Comparison of ENCODE assay signal across 1 cellular context in genomic region chr6:83859410-83860346, GRCh38.
TF ChIP-seq lines count a peak whose summit lies in the region.

Gene CYB5R4 (plus strand): TSS chr6:83859689. CDS start chr6:83859783, 94 bp downstream.

TF ChIP-seq in K562, 482 proteins besides CTCF, POLR2A, EP300 and RAD21 (continued from another document and continues in another):
- TF ChIP-seq ILK (tag; IDR thresholded peaks at IDR 0.05; ENCODE audit: borderline replicate concordance, low read depth), result no peak
- no peak for TF ChIP-seq SAFB2 (IDR thresholded peaks at IDR 0.05; ENCODE audit: borderline replicate concordance, low read depth, low read length, severe bottlenecking)
- TF ChIP-seq BRF2 (IDR thresholded peaks at IDR 0.05; ENCODE audit: borderline replicate concordance, insufficient read depth, insufficient read length), result no peak
- no peak for TF ChIP-seq ZHX1 (conservative IDR thresholded peaks at IDR 0.05; ENCODE audit: low read length)
- TF ChIP-seq FOXJ2 (tag; IDR thresholded peaks at IDR 0.05), result peak; percentile 90
- TF ChIP-seq ZBTB40 (IDR thresholded peaks at IDR 0.05), result peak; percentile 92
- peak; percentile 79 for TF ChIP-seq ZBTB40 (CRISPR knock-in tag; IDR thresholded peaks at IDR 0.05)
- TF ChIP-seq SRSF1 (IDR thresholded peaks at IDR 0.05; ENCODE audit: low read depth, low read length), result no peak
- TF ChIP-seq RBM14 (IDR thresholded peaks at IDR 0.05; ENCODE audit: borderline replicate concordance, insufficient read depth, low read depth, low read length), result no peak
- TF ChIP-seq MED1 (CRISPR knock-in tag; IDR thresholded peaks at IDR 0.05; ENCODE audit: borderline replicate concordance), result no peak
- 0 out of 2 replicates have a peak, but pooled peaks have one; percentile 64 for TF ChIP-seq ZNF740 (CRISPR knock-in tag; IDR thresholded peaks at IDR 0.05)
- no peak for TF ChIP-seq ZNF740 (tag; IDR thresholded peaks at IDR 0.05)
- TF ChIP-seq ZNF586 (CRISPR knock-in tag; conservative IDR thresholded peaks at IDR 0.05), result no peak
- no peak for TF ChIP-seq GTF2F1 (IDR thresholded peaks at IDR 0.05; ENCODE audit: low read depth, low read length)
- TF ChIP-seq HNRNPLL (IDR thresholded peaks at IDR 0.05; ENCODE audit: low read depth, low read length, poor library complexity, severe bottlenecking), result peak; percentile 73
- no peak for TF ChIP-seq MTA2 (IDR thresholded peaks at IDR 0.05; ENCODE audit: low read depth)
- peak; percentile 100 for TF ChIP-seq ZNF644 (tag; IDR thresholded peaks at IDR 0.05; ENCODE audit: low read depth)
- TF ChIP-seq PTBP1 (IDR thresholded peaks at IDR 0.05; ENCODE audit: low read depth, low read length), result no peak
- 0 out of 2 replicates have a peak, but pooled peaks have one; percentile 39 for TF ChIP-seq SMARCA5 (IDR thresholded peaks at IDR 0.05)
- TF ChIP-seq FOS (IDR thresholded peaks at IDR 0.05; ENCODE audit: extremely low read depth, insufficient read length), result no peak
- TF ChIP-seq CHCHD3 (CRISPR knock-in tag; IDR thresholded peaks at IDR 0.05), result no peak
- no peak for TF ChIP-seq PATZ1 (CRISPR knock-in tag; IDR thresholded peaks at IDR 0.05; ENCODE audit: borderline replicate concordance)
- TF ChIP-seq STAT5B (CRISPR knock-in tag; IDR thresholded peaks at IDR 0.05), result no peak
- TF ChIP-seq ZNF212 (CRISPR knock-in tag; IDR thresholded peaks at IDR 0.05), result no peak
- peak in 1 of 2 experiments; percentile 54 for TF ChIP-seq NCOA2 (IDR thresholded peaks at IDR 0.05; ENCODE audit: partially characterized antibody in 2 of 2)
- no peak for TF ChIP-seq RFX7 (CRISPR knock-in tag; IDR thresholded peaks at IDR 0.05)
- 0 out of 2 replicates have a peak, but pooled peaks have one; percentile 23 for TF ChIP-seq ZNF384 (IDR thresholded peaks at IDR 0.05; ENCODE audit: low read depth, low read length)
- peak; percentile 91 for TF ChIP-seq SMAD4 (CRISPR knock-in tag; conservative IDR thresholded peaks at IDR 0.05)
- peak in 1 of 2 experiments; percentile 47; a peak in 1 of 4 replicates for TF ChIP-seq TBL1XR1 (IDR thresholded peaks at IDR 0.05; ENCODE audit: low read length in 2 of 2)
- 0 out of 2 replicates have a peak, but pooled peaks have one; percentile 62 for TF ChIP-seq ZC3H8 (IDR thresholded peaks at IDR 0.05)
- TF ChIP-seq ZNF511 (CRISPR knock-in tag; IDR thresholded peaks at IDR 0.05), result peak; percentile 100
- TF ChIP-seq MTA3 (IDR thresholded peaks at IDR 0.05; ENCODE audit: borderline replicate concordance), result peak; percentile 71; the same call in 1 of the 2 replicates
- TF ChIP-seq MEIS2 (IDR thresholded peaks at IDR 0.05; ENCODE audit: partially characterized antibody), result peak; percentile 80
- TF ChIP-seq SUPT5H (IDR thresholded peaks at IDR 0.05), result peak; percentile 88
- no peak for TF ChIP-seq SMARCC2 (IDR thresholded peaks at IDR 0.05; ENCODE audit: low read depth)
- 0 out of 2 replicates have a peak, but pooled peaks have one; percentile 59 for TF ChIP-seq MYC (IDR thresholded peaks at IDR 0.05; ENCODE audit: low read depth, low read length)
- no peak for TF ChIP-seq MYC (CRISPR knock-in tag; IDR thresholded peaks at IDR 0.05; ENCODE audit: borderline replicate concordance, low read depth)
- peak; percentile 55; the same call in 1 of the 2 replicates for TF ChIP-seq KLF1 (tag; IDR thresholded peaks at IDR 0.05)
- peak; percentile 98 for TF ChIP-seq ZNF175 (CRISPR knock-in tag; IDR thresholded peaks at IDR 0.05; ENCODE audit: low read depth)
- TF ChIP-seq ZBTB34 (CRISPR knock-in tag; IDR thresholded peaks at IDR 0.05), result no peak
- peak; percentile 94 for TF ChIP-seq LEF1 (IDR thresholded peaks at IDR 0.05)
- no peak for TF ChIP-seq ZKSCAN1 (IDR thresholded peaks at IDR 0.05; ENCODE audit: low read depth, low read length)
- TF ChIP-seq SRF (CRISPR knock-in tag; IDR thresholded peaks at IDR 0.05), result peak in 1 of 2 experiments; percentile 95; a peak in 3 of 4 replicates
- peak; percentile 91; the same call in 1 of the 2 replicates for TF ChIP-seq ZBTB43 (CRISPR knock-in tag; IDR thresholded peaks at IDR 0.05)
- no peak; the same call in 1 of the 2 replicates for TF ChIP-seq ZNF143 (CRISPR knock-in tag; IDR thresholded peaks at IDR 0.05)
- TF ChIP-seq ZNF561 (CRISPR knock-in tag; conservative IDR thresholded peaks at IDR 0.05), result no peak
